26 cellular contexts compared by ENCODE assay signal in genomic region chr6:33774774-33775173, GRCh38. TPM values are rescaled to one million over a fixed set of nuclear protein-coding genes. Genes with fewer than 3 reads are reported as not detected.
DNase-seq lines count a peak whose midpoint lies in the region; ATAC-seq, FAIRE-seq and TF ChIP-seq lines count a peak whose summit lies in the region.
"Had no signal": no experiment of that assay in that cellular context is flagged by ENCODE, and none has a peak within 500 bp of the region (broad histone marks: within the 10 kb centered on the region; RNA-seq: fewer than 3 reads in every experiment).

No MANE protein-coding gene starts in this region.

- intact Hi-C loops in HepG2 (cut with micrococcal nuclease; ENCODE audit: unreplicated experiment) (no loop called here), right lobe of liver (cut with DNase I) (loop anchor here (5.0 kb wide), 2 partner anchors 253 to 378 kb away; no protein-coding TSS in a partner anchor), GM12878 (cut with micrococcal nuclease; ENCODE audit: unreplicated experiment) (no loop called here), MCF 10A (cut with micrococcal nuclease) (no loop called here)

- peak overlapping the region; percentile 67 for H3K27ac Mint-ChIP-seq in neural crest cell (ENCODE audit: unreplicated experiment)
- H3K27ac Mint-ChIP-seq in activated CD8-positive, alpha-beta memory T cell treated with anti-CD3 and anti-CD28 coated beads, Interleukin-2, amount 10 ng/mL, durations not matched to agents 7 days and 5 days: no peak overlapping the region
- no peak overlapping the region for H3K27ac Mint-ChIP-seq in MCF 10A (ENCODE audit: low read depth, unreplicated experiment)
- H3K27ac Mint-ChIP-seq: CD4-positive, alpha-beta T cell; CD8-positive, alpha-beta memory T cell; GM23338 had no signal

- ATAC-seq in HepG2 (no peak), right lobe of liver (no peak), GM12878 (no peak)
- ATAC-seq in activated CD8-positive, alpha-beta memory T cell treated with anti-CD3 and anti-CD28 coated beads, Interleukin-2, amount 10 ng/mL, durations not matched to agents 7 days and 5 days: no peak
- ATAC-seq: A549, GM23338 had no signal

- DNase-seq in HepG2 (ENCODE audit: low spot score) (no peak), right lobe of liver (no peak), GM12878 (ENCODE audit: low read depth, low spot score) (no peak), neural crest cell (ENCODE audit: low read depth, low spot score) (no peak), MCF 10A (ENCODE audit: unreplicated experiment) (no peak), kidney tubule cell (ENCODE audit: low spot score) (no peak)
- no peak for DNase-seq in activated CD8-positive, alpha-beta memory T cell treated with anti-CD3 and anti-CD28 coated beads, Interleukin-2, amount 10 ng/mL, durations not matched to agents 7 days and 5 days
- DNase-seq: 8988T; ACHN; AML-193; BE2C; CD4-positive, alpha-beta T cell; CD8-positive, alpha-beta memory T cell; DMS 273 treated with DMSO at 0.1 percent for 48 hours; DMS79; EL; GDM1 had no signal

- H3K36me3 ChIP-seq in HepG2 (replicated peaks in 1 of 2; ENCODE audit: control insufficient read depth in 1 of 2, insufficient read depth in 2 of 2, low read length in 2 of 2) (peaks cover 43 to 70% of the 10 kb centered on the region in 2 experiments), right lobe of liver (peaks cover 29 to 59% (median 42%) of the 10 kb centered on the region in 4 donors), GM12878 (ENCODE audit: control insufficient read depth in 2 of 2, insufficient read depth in 2 of 2, low read length in 1 of 2) (peaks cover 7 to 24% of the 10 kb centered on the region in 2 experiments)

- H3K27ac ChIP-seq in HepG2 (ENCODE audit: extremely low read length, insufficient read depth, low read length): no peak overlapping the region
- H3K27ac ChIP-seq in right lobe of liver: no peak overlapping the region
- H3K27ac ChIP-seq in GM12878 (ENCODE audit: control insufficient read depth, insufficient read depth): no peak overlapping the region
- H3K27ac ChIP-seq: A549; BLaER1 treated with 17β-estradiol and CSF1 and Interleukin-3, amounts not matched to agents 10 nM and 100 nM had no signal

- H3K36me3 Mint-ChIP-seq in neural crest cell (ENCODE audit: low read depth): peaks cover 14% of the 10 kb centered on the region
- H3K36me3 Mint-ChIP-seq in activated CD8-positive, alpha-beta memory T cell treated with anti-CD3 and anti-CD28 coated beads, Interleukin-2, amount 10 ng/mL, durations not matched to agents 7 days and 5 days: peaks cover 45% of the 10 kb centered on the region
- peaks cover 60% of the 10 kb centered on the region for H3K36me3 Mint-ChIP-seq in MCF 10A (ENCODE audit: insufficient read depth, unreplicated experiment)

- BruUV-seq in HepG2 (replicated peaks; lab: Mats Ljungman, UMichigan) (no TSS peak), GM12878 (replicated peaks; lab: Mats Ljungman, UMichigan) (no TSS peak), MCF 10A (replicated peaks; lab: Mats Ljungman, UMichigan) (no TSS peak)

- no peaks in the 10 kb centered on the region for H3K27me3 Mint-ChIP-seq in neural crest cell (ENCODE audit: low read depth)
- H3K27me3 Mint-ChIP-seq in activated CD8-positive, alpha-beta memory T cell treated with anti-CD3 and anti-CD28 coated beads, Interleukin-2, amount 10 ng/mL, durations not matched to agents 7 days and 5 days: peaks cover 3% of the 10 kb centered on the region
- no peaks in the 10 kb centered on the region for H3K27me3 Mint-ChIP-seq in MCF 10A (ENCODE audit: insufficient read depth, unreplicated experiment)
- H3K27me3 Mint-ChIP-seq: CD4-positive, alpha-beta T cell; CD8-positive, alpha-beta memory T cell had no signal

- RAD21 ChIA-PET in GM12878 (lab: Charles Lee; ENCODE audit: unreplicated experiment): no interaction called here

- SMC1A ChIA-PET in GM12878 (lab: Charles Lee; ENCODE audit: uncharacterized antibody, unreplicated experiment): no interaction called here

- H3K9ac ChIP-seq in HepG2 (ENCODE audit: insufficient read depth, low read depth, low read length): no peak overlapping the region
- no peak overlapping the region for H3K9ac ChIP-seq in GM12878 (ENCODE audit: control insufficient read depth, insufficient read depth, low read length)
- H3K9ac ChIP-seq: BLaER1 treated with 17β-estradiol and CSF1 and Interleukin-3, amounts not matched to agents 10 nM and 100 nM had no signal

- FAIRE-seq in HepG2 (lab: Jason Lieb, UNC) (no peak), GM12878 (lab: Jason Lieb, UNC) (no peak)
- FAIRE-seq: A549, D721Med, GM12891, GM18507 had no signal

- TF ChIP-seq RAD21 in HepG2 (CRISPR knock-in tag; IDR thresholded peaks at IDR 0.05) (no peak), GM12878 (IDR thresholded peaks at IDR 0.05; ENCODE audit: insufficient read depth, low read depth, low read length) (no peak)

- no peaks in the 10 kb centered on the region; the same call in 1 of the 2 replicates for H4K20me1 ChIP-seq in HepG2 (ENCODE audit: insufficient read depth, low read length)
- H4K20me1 ChIP-seq in GM12878 (ENCODE audit: control insufficient read depth, insufficient read depth): no peaks in the 10 kb centered on the region

- POLR2A ChIA-PET in HepG2 (lab: Yijun Ruan, JAX) (no interaction called here), GM12878 (lab: Charles Lee) (no interaction called here), MCF 10A (lab: Yijun Ruan, JAX) (no interaction called here)

- in situ Hi-C loops in HepG2 (cut with HindIII; ENCODE audit: extremely low pct_ligation_motif_present, low pct_unique_long_range_greater_than_20kb) (no loop called here), GM12878 (cut with MboI) (no loop called here)

- CTCF ChIA-PET in HepG2 (lab: Yijun Ruan, JAX; ENCODE audit: low intra/inter-chr PET ratio, low total read pairs): no interaction called here
- CTCF ChIA-PET in GM12878 (lab: Yijun Ruan, JAX): no interaction called here
- CTCF ChIA-PET in activated CD8-positive, alpha-beta memory T cell treated with anti-CD3 and anti-CD28 coated beads, Interleukin-2, amount 10 ng/mL, durations not matched to agents 7 days and 5 days (lab: Charles Lee): interaction anchor here (1.2 to 10.1 kb wide), 2 partner anchors 10 to 253 kb away, joined by 3 to 192 read pairs; no protein-coding TSS in a partner anchor
- CTCF ChIA-PET in MCF 10A (lab: Yijun Ruan, JAX): no interaction called here

- no peak overlapping the region for H3K4me3 ChIP-seq in HepG2 (replicated peaks in 1 of 3; ENCODE audit: insufficient read depth in 1 of 3, low read depth in 2 of 3, low read length in 3 of 3)
- H3K4me3 ChIP-seq in right lobe of liver: no peak overlapping the region
- H3K4me3 ChIP-seq in GM12878: no peak overlapping the region
- H3K4me3 ChIP-seq: A549; BLaER1 treated with 17β-estradiol and CSF1 and Interleukin-3, amounts not matched to agents 10 nM and 100 nM; GM23338; HAP-1 had no signal

- H3K9me3 ChIP-seq in HepG2 (ENCODE audit: low read length): no peaks in the 10 kb centered on the region
- H3K9me3 ChIP-seq in right lobe of liver: no peaks in the 10 kb centered on the region
- no peaks in the 10 kb centered on the region for H3K9me3 ChIP-seq in GM12878 (replicated peaks; ENCODE audit: control insufficient read depth, insufficient read depth, low read length)
- H3K9me3 ChIP-seq: A549; BE2C; BLaER1 treated with 17β-estradiol and CSF1 and Interleukin-3, amounts not matched to agents 10 nM and 100 nM; HAP-1 had no signal

- no peaks in the 10 kb centered on the region for H3K79me2 ChIP-seq in HepG2 (ENCODE audit: insufficient read depth, low read length)
- no peaks in the 10 kb centered on the region for H3K79me2 ChIP-seq in GM12878 (ENCODE audit: control insufficient read depth, insufficient read depth, low read length)

- 100% methylated on average over 3 of the region's 3 CpGs for WGBS in HepG2 (ENCODE audit: low lambda C conversion rate)
- WGBS in right lobe of liver (ENCODE audit: insufficient coverage, low coverage, low lambda C conversion rate, missing lambda C conversion rate): 100% methylated on average over 3 of the region's 3 CpGs
- WGBS in GM12878 (ENCODE audit: insufficient coverage, insufficient replicate concordance, low lambda C conversion rate, missing lambda C conversion rate): 100% methylated on average over 3 of the region's 3 CpGs

- H3K4me3 Mint-ChIP-seq in neural crest cell: no peak overlapping the region
- no peak overlapping the region for H3K4me3 Mint-ChIP-seq in activated CD8-positive, alpha-beta memory T cell treated with anti-CD3 and anti-CD28 coated beads, Interleukin-2, amount 10 ng/mL, durations not matched to agents 7 days and 5 days
- H3K4me3 Mint-ChIP-seq in MCF 10A (ENCODE audit: unreplicated experiment): no peak overlapping the region
- H3K4me3 Mint-ChIP-seq: CD14-positive monocyte; CD4-positive, alpha-beta T cell; CD8-positive, alpha-beta memory T cell; GM23338 had no signal

- H2AFZ ChIP-seq in HepG2 (ENCODE audit: low read length) (no peak overlapping the region), GM12878 (ENCODE audit: control insufficient read depth, low read depth, low read length) (no peak overlapping the region)
- H2AFZ ChIP-seq: GM23338 had no signal

- H3K4me2 ChIP-seq in HepG2 (ENCODE audit: low read depth, low read length) (no peak overlapping the region), GM12878 (ENCODE audit: control insufficient read depth, insufficient read depth) (no peak overlapping the region)
- H3K4me2 ChIP-seq: A549; BLaER1 treated with 17β-estradiol and CSF1 and Interleukin-3, amounts not matched to agents 10 nM and 100 nM; GM23338 had no signal

- no peak for TF ChIP-seq POLR2A in HepG2 (IDR thresholded peaks at IDR 0.05; ENCODE audit: insufficient read depth in 1 of 2, low read depth in 2 of 2, low read length in 2 of 2)
- no peak for TF ChIP-seq POLR2A in right lobe of liver (IDR thresholded peaks at IDR 0.05)
- no peak for TF ChIP-seq POLR2A in GM12878 (IDR thresholded peaks at IDR 0.05; ENCODE audit: low read depth, low read length)

- no peaks in the 10 kb centered on the region for H3K4me1 ChIP-seq in HepG2 (ENCODE audit: insufficient read depth, low read length)
- peaks cover 0 to 3% (median 0%) of the 10 kb centered on the region in 4 donors for H3K4me1 ChIP-seq in right lobe of liver
- H3K4me1 ChIP-seq in GM12878 (ENCODE audit: control insufficient read depth, insufficient read depth, low read length): no peaks in the 10 kb centered on the region

- no peak for TF ChIP-seq CTCF in HepG2 (CRISPR knock-in tag; IDR thresholded peaks at IDR 0.05)
- TF ChIP-seq CTCF in right lobe of liver (IDR thresholded peaks at IDR 0.05): no peak
- TF ChIP-seq CTCF in GM12878 (IDR thresholded peaks at IDR 0.05 in 2 of 3, conservative IDR thresholded peaks at IDR 0.05 in 1 of 3; ENCODE audit: control insufficient read depth in 2 of 3, extremely low read depth in 1 of 3, insufficient read depth in 1 of 3, low read depth in 3 of 3, low read length in 3 of 3): no peak
- no peak for TF ChIP-seq CTCF in neural crest cell (conservative IDR thresholded peaks at IDR 0.05)
- no peak for TF ChIP-seq CTCF in MCF 10A (IDR thresholded peaks at IDR 0.05; ENCODE audit: unreplicated experiment)

- H3K27me3 ChIP-seq in HepG2 (ENCODE audit: control insufficient read depth in 1 of 2, insufficient read depth in 2 of 2, low read length in 2 of 2) (no peaks in the 10 kb centered on the region), right lobe of liver (no peaks in the 10 kb centered on the region), GM12878 (replicated peaks in 1 of 2; ENCODE audit: control insufficient read depth in 2 of 2, insufficient read depth in 2 of 2, low read length in 1 of 2) (no peaks in the 10 kb centered on the region)
- H3K27me3 ChIP-seq: BE2C; BLaER1 treated with 17β-estradiol and CSF1 and Interleukin-3, amounts not matched to agents 10 nM and 100 nM had no signal

- TF ChIP-seq EP300 in HepG2 (IDR thresholded peaks at IDR 0.05; ENCODE audit: low read depth in 2 of 2, low read length in 2 of 2) (no peak), HepG2 (CRISPR knock-in tag; IDR thresholded peaks at IDR 0.05; ENCODE audit: borderline replicate concordance) (no peak), GM12878 (IDR thresholded peaks at IDR 0.05; ENCODE audit: borderline replicate concordance in 1 of 2, control insufficient read depth in 1 of 2, low read depth in 2 of 2, low read length in 2 of 2) (no peak)

- H3K9me3 Mint-ChIP-seq in neural crest cell (no peaks in the 10 kb centered on the region), MCF 10A (ENCODE audit: unreplicated experiment) (no peaks in the 10 kb centered on the region)
- no peaks in the 10 kb centered on the region for H3K9me3 Mint-ChIP-seq in activated CD8-positive, alpha-beta memory T cell treated with anti-CD3 and anti-CD28 coated beads, Interleukin-2, amount 10 ng/mL, durations not matched to agents 7 days and 5 days (ENCODE audit: low read depth)
- H3K9me3 Mint-ChIP-seq: CD14-positive monocyte; CD4-positive, alpha-beta T cell; CD8-positive, alpha-beta memory T cell; GM23338 had no signal

- H3K4me1 Mint-ChIP-seq in neural crest cell (peaks cover 25% of the 10 kb centered on the region), MCF 10A (ENCODE audit: insufficient read depth, unreplicated experiment) (no peaks in the 10 kb centered on the region)
- peaks cover 10% of the 10 kb centered on the region for H3K4me1 Mint-ChIP-seq in activated CD8-positive, alpha-beta memory T cell treated with anti-CD3 and anti-CD28 coated beads, Interleukin-2, amount 10 ng/mL, durations not matched to agents 7 days and 5 days

RNA-seq across cellular contexts. Expression of gene LEMD2, which starts 14.2 kb away (rescaled TPM):
- total RNA-seq in HepG2 (2016; rRNA removed; fragmentation: Illumina TruSeq; extraction: Trizol) (17.9 and 45.2 TPM in 2 replicates), right lobe of liver (10 to 100 TPM; 17.8 to 28.0 (median 21.8) TPM), GM12878 (2014; rRNA removed) (25.8 and 26.5 TPM in 2 replicates), GM12878 (2014; rRNA removed; fragmentation: Illumina TruSeq; extraction: Trizol) (23.0 and 25.8 TPM in 2 replicates), GM12878 (2021) (30.4 and 35.2 TPM in 2 replicates), neural crest cell (63.6 and 71.1 TPM in 2 replicates), MCF 10A (2022) (70.5 and 79.2 TPM in 2 replicates)
- 14.2 and 15.8 TPM in 2 replicates for total RNA-seq in HepG2 (2016; cell fraction: cytosol; rRNA removed; fragmentation: Illumina TruSeq; extraction: Trizol; ENCODE audit: low read depth)
- 16.3 and 48.1 TPM in 2 replicates for total RNA-seq in HepG2 (2016; cell fraction: insoluble cytoplasmic fraction; rRNA removed; fragmentation: Illumina TruSeq; extraction: Trizol)
- total RNA-seq in HepG2 (2016; cell fraction: membrane; rRNA removed; fragmentation: Illumina TruSeq; extraction: Trizol): 19.9 and 22.2 TPM in 2 replicates
- total RNA-seq in HepG2 (2016; cell fraction: nucleus; rRNA removed; fragmentation: Illumina TruSeq; extraction: Trizol): 44.0 and 55.5 TPM in 2 replicates
- polyA plus RNA-seq in HepG2 (2011; rRNA removed) (62.9 and 76.2 TPM in 2 replicates), GM12878 (2011; rRNA removed) (47.1 and 50.1 TPM in 2 replicates), GM12878 (2014; fragmentation: Illumina TruSeq; extraction: Trizol) (13.5 and 22.6 TPM in 2 replicates), GM12878 (2014; fragmentation: Nextera tagmentation; extraction: Ambion mirVana) (1 to 10 TPM in 1 of 2 experiments, under 1 TPM in 1; 0.45 to 1.2 TPM), GM12878 (2014; rRNA removed) (30.0 and 33.8 TPM in 2 replicates), GM12878 (2016; fragmentation: Nextera tagmentation; extraction: Ambion mirVana) (10 to 100 TPM in 1 of 2 experiments, 1 to 10 TPM in 1; 5.9 to 14.0 TPM)
- polyA plus RNA-seq in HepG2 (2011; cell fraction: cytosol; rRNA removed): 45.0 and 49.7 TPM in 2 replicates
- 115 and 140 TPM in 2 replicates for polyA plus RNA-seq in HepG2 (2011; cell fraction: nucleus; rRNA removed)
- polyA plus RNA-seq in HepG2 (2012): 46.9 and 65.3 TPM in 2 replicates
- polyA plus RNA-seq in HepG2 (2016; cell fraction: cytosol; fragmentation: Illumina TruSeq; extraction: Trizol; ENCODE audit: low read depth): 6.6 and 7.4 TPM in 2 replicates
- 14.0 and 18.6 TPM in 2 replicates for polyA plus RNA-seq in HepG2 (2016; cell fraction: insoluble cytoplasmic fraction; fragmentation: Illumina TruSeq; extraction: Trizol; ENCODE audit: low read depth)
- 12.6 and 12.8 TPM in 2 replicates for polyA plus RNA-seq in HepG2 (2016; cell fraction: membrane; fragmentation: Illumina TruSeq; extraction: Trizol; ENCODE audit: low read depth)
- 87.5 and 97.1 TPM in 2 replicates for polyA plus RNA-seq in HepG2 (2016; cell fraction: nucleus; fragmentation: Illumina TruSeq; extraction: Trizol; ENCODE audit: insufficient read depth, low read depth)
- 43.4 and 90.0 TPM in 2 replicates for polyA minus RNA-seq in HepG2 (2011; rRNA and poly(A)+ RNA removed; ENCODE audit: low replicate concordance)
- 30.7 and 35.8 TPM in 2 replicates for polyA minus RNA-seq in HepG2 (2011; cell fraction: cytosol; rRNA and poly(A)+ RNA removed)
- polyA minus RNA-seq in HepG2 (2011; cell fraction: nucleus; rRNA and poly(A)+ RNA removed): 80.9 and 103 TPM in 2 replicates
- 70.2 and 77.1 TPM in 2 replicates for total RNA-seq in GM12878 (2013; cell fraction: nucleolus; rRNA removed)
- 15.5 TPM for polyA plus RNA-seq in GM12878 (2011; ENCODE audit: low read depth)
- polyA plus RNA-seq in GM12878 (2011; cell fraction: cytosol; rRNA removed): 29.2 and 32.0 TPM in 2 replicates
- polyA plus RNA-seq in GM12878 (2011; cell fraction: nucleus; rRNA removed): 125 and 133 TPM in 2 replicates
- polyA plus RNA-seq in GM12878 (2012): 24.8 and 24.9 TPM in 2 replicates
- polyA minus RNA-seq in GM12878 (2011; rRNA and poly(A)+ RNA removed): 20.0 and 35.0 TPM in 2 replicates
- polyA minus RNA-seq in GM12878 (2011; cell fraction: cytosol; rRNA and poly(A)+ RNA removed): 11.6 TPM in 2 replicates
- 51.3 and 64.4 TPM in 2 replicates for polyA minus RNA-seq in GM12878 (2011; cell fraction: nucleus; rRNA and poly(A)+ RNA removed)
- 10 to 100 TPM; 64.9 to 80.3 TPM for total RNA-seq in activated CD8-positive, alpha-beta memory T cell treated with anti-CD3 and anti-CD28 coated beads, Interleukin-2, amount 10 ng/mL, durations not matched to agents 7 days and 5 days

RNA-seq across cellular contexts. Expression of gene IP6K3, which starts 28.1 kb away (rescaled TPM):
- 0.11 and 0.44 TPM in 2 replicates for total RNA-seq in HepG2 (2016; rRNA removed; fragmentation: Illumina TruSeq; extraction: Trizol)
- total RNA-seq in HepG2 (2016; cell fraction: cytosol; rRNA removed; fragmentation: Illumina TruSeq; extraction: Trizol; ENCODE audit: low read depth): 0.18 and 0.40 TPM in 2 replicates
- total RNA-seq in HepG2 (2016; cell fraction: insoluble cytoplasmic fraction; rRNA removed; fragmentation: Illumina TruSeq; extraction: Trizol): 0.28 and 0.52 TPM in 2 replicates
- 0.17 TPM in 1 of 2 replicates, not detected in the other for total RNA-seq in HepG2 (2016; cell fraction: membrane; rRNA removed; fragmentation: Illumina TruSeq; extraction: Trizol)
- 0.53 TPM in 2 replicates for total RNA-seq in HepG2 (2016; cell fraction: nucleus; rRNA removed; fragmentation: Illumina TruSeq; extraction: Trizol)
- 0.18 and 0.48 TPM in 2 replicates for polyA plus RNA-seq in HepG2 (2011; rRNA removed)
- polyA plus RNA-seq in HepG2 (2011; cell fraction: cytosol; rRNA removed): 0.16 and 0.22 TPM in 2 replicates
- polyA plus RNA-seq in HepG2 (2011; cell fraction: nucleus; rRNA removed): 0.63 and 0.76 TPM in 2 replicates
- 0.13 TPM in 1 of 2 replicates, not detected in the other for polyA plus RNA-seq in HepG2 (2012)
- polyA plus RNA-seq in HepG2 (2016; cell fraction: cytosol; fragmentation: Illumina TruSeq; extraction: Trizol; ENCODE audit: low read depth): 0.20 and 0.21 TPM in 2 replicates
- 0.20 and 0.22 TPM in 2 replicates for polyA plus RNA-seq in HepG2 (2016; cell fraction: insoluble cytoplasmic fraction; fragmentation: Illumina TruSeq; extraction: Trizol; ENCODE audit: low read depth)
- polyA plus RNA-seq in HepG2 (2016; cell fraction: membrane; fragmentation: Illumina TruSeq; extraction: Trizol; ENCODE audit: low read depth): 0.86 TPM in 1 of 2 replicates, not detected in the other
- 0.40 and 0.75 TPM in 2 replicates for polyA plus RNA-seq in HepG2 (2016; cell fraction: nucleus; fragmentation: Illumina TruSeq; extraction: Trizol; ENCODE audit: insufficient read depth, low read depth)
- 0.18 TPM in 1 of 2 replicates, not detected in the other for polyA minus RNA-seq in HepG2 (2011; rRNA and poly(A)+ RNA removed; ENCODE audit: low replicate concordance)
- 0.30 TPM in 1 of 2 replicates, not detected in the other for polyA minus RNA-seq in HepG2 (2011; cell fraction: cytosol; rRNA and poly(A)+ RNA removed)
- 0.62 TPM in 1 of 2 replicates, not detected in the other for polyA minus RNA-seq in HepG2 (2011; cell fraction: nucleus; rRNA and poly(A)+ RNA removed)
- total RNA-seq in right lobe of liver: 10 to 100 TPM in 3 of 6 experiments, 1 to 10 TPM in 3; 4.8 to 28.0 (median 9.7) TPM
- total RNA-seq in GM12878 (2013; cell fraction: nucleolus; rRNA removed): not detected in 2 replicates
- total RNA-seq in GM12878 (2014; rRNA removed): not detected in 2 replicates
- total RNA-seq in GM12878 (2014; rRNA removed; fragmentation: Illumina TruSeq; extraction: Trizol): not detected in 2 replicates
- total RNA-seq in GM12878 (2021): not detected in 2 replicates
- polyA plus RNA-seq in GM12878 (2011; ENCODE audit: low read depth): not detected
- 0.15 TPM in 1 of 2 replicates, not detected in the other for polyA plus RNA-seq in GM12878 (2011; rRNA removed)
- 0.01 TPM in 1 of 2 replicates, not detected in the other for polyA plus RNA-seq in GM12878 (2011; cell fraction: cytosol; rRNA removed)
- polyA plus RNA-seq in GM12878 (2011; cell fraction: nucleus; rRNA removed): not detected in 2 replicates
- polyA plus RNA-seq in GM12878 (2012): not detected in 2 replicates
- not detected in 2 replicates for polyA plus RNA-seq in GM12878 (2014; fragmentation: Illumina TruSeq; extraction: Trizol)
- under 1 TPM in 1 of 2 experiments, not detected in 1; 0.02 TPM for polyA plus RNA-seq in GM12878 (2014; fragmentation: Nextera tagmentation; extraction: Ambion mirVana)
- not detected in 2 replicates for polyA plus RNA-seq in GM12878 (2014; rRNA removed)
- under 1 TPM in 1 of 2 experiments, not detected in 1; 0.09 TPM for polyA plus RNA-seq in GM12878 (2016; fragmentation: Nextera tagmentation; extraction: Ambion mirVana)
- polyA minus RNA-seq in GM12878 (2011; rRNA and poly(A)+ RNA removed): not detected in 2 replicates
- polyA minus RNA-seq in GM12878 (2011; cell fraction: cytosol; rRNA and poly(A)+ RNA removed): not detected in 2 replicates
- not detected in 2 replicates for polyA minus RNA-seq in GM12878 (2011; cell fraction: nucleus; rRNA and poly(A)+ RNA removed)
- total RNA-seq in neural crest cell: 0.72 and 0.89 TPM in 2 replicates
- total RNA-seq in activated CD8-positive, alpha-beta memory T cell treated with anti-CD3 and anti-CD28 coated beads, Interleukin-2, amount 10 ng/mL, durations not matched to agents 7 days and 5 days: not detected
- total RNA-seq in MCF 10A (2022): 0.25 and 1.7 TPM in 2 replicates
- total RNA-seq: CD4-positive, alpha-beta T cell; CD8-positive, alpha-beta memory T cell had no signal
- polyA plus RNA-seq: CD14-positive monocyte; CD8-positive, alpha-beta memory T cell had no signal

RNA-seq across cellular contexts. Expression of gene MLN, which starts 29.0 kb away (rescaled TPM):
- not detected in 2 replicates for total RNA-seq in HepG2 (2016; rRNA removed; fragmentation: Illumina TruSeq; extraction: Trizol)
- total RNA-seq in HepG2 (2016; cell fraction: cytosol; rRNA removed; fragmentation: Illumina TruSeq; extraction: Trizol; ENCODE audit: low read depth): not detected in 2 replicates
- not detected in 2 replicates for total RNA-seq in HepG2 (2016; cell fraction: insoluble cytoplasmic fraction; rRNA removed; fragmentation: Illumina TruSeq; extraction: Trizol)
- total RNA-seq in HepG2 (2016; cell fraction: membrane; rRNA removed; fragmentation: Illumina TruSeq; extraction: Trizol): not detected in 2 replicates
- not detected in 2 replicates for total RNA-seq in HepG2 (2016; cell fraction: nucleus; rRNA removed; fragmentation: Illumina TruSeq; extraction: Trizol)
- not detected in 2 replicates for polyA plus RNA-seq in HepG2 (2011; rRNA removed)
- polyA plus RNA-seq in HepG2 (2011; cell fraction: cytosol; rRNA removed): not detected in 2 replicates
- polyA plus RNA-seq in HepG2 (2011; cell fraction: nucleus; rRNA removed): not detected in 2 replicates
- not detected in 2 replicates for polyA plus RNA-seq in HepG2 (2012)
- not detected in 2 replicates for polyA plus RNA-seq in HepG2 (2016; cell fraction: cytosol; fragmentation: Illumina TruSeq; extraction: Trizol; ENCODE audit: low read depth)
- polyA plus RNA-seq in HepG2 (2016; cell fraction: insoluble cytoplasmic fraction; fragmentation: Illumina TruSeq; extraction: Trizol; ENCODE audit: low read depth): not detected in 2 replicates
- polyA plus RNA-seq in HepG2 (2016; cell fraction: membrane; fragmentation: Illumina TruSeq; extraction: Trizol; ENCODE audit: low read depth): not detected in 2 replicates
- not detected in 2 replicates for polyA plus RNA-seq in HepG2 (2016; cell fraction: nucleus; fragmentation: Illumina TruSeq; extraction: Trizol; ENCODE audit: insufficient read depth, low read depth)
- not detected in 2 replicates for polyA minus RNA-seq in HepG2 (2011; rRNA and poly(A)+ RNA removed; ENCODE audit: low replicate concordance)
- not detected in 2 replicates for polyA minus RNA-seq in HepG2 (2011; cell fraction: cytosol; rRNA and poly(A)+ RNA removed)
- not detected in 2 replicates for polyA minus RNA-seq in HepG2 (2011; cell fraction: nucleus; rRNA and poly(A)+ RNA removed)
- total RNA-seq in right lobe of liver: not detected
- not detected in 2 replicates for total RNA-seq in GM12878 (2013; cell fraction: nucleolus; rRNA removed)
- total RNA-seq in GM12878 (2014; rRNA removed): not detected in 2 replicates
- total RNA-seq in GM12878 (2014; rRNA removed; fragmentation: Illumina TruSeq; extraction: Trizol): not detected in 2 replicates
- total RNA-seq in GM12878 (2021): not detected in 2 replicates
- not detected for polyA plus RNA-seq in GM12878 (2011; ENCODE audit: low read depth)
- polyA plus RNA-seq in GM12878 (2011; rRNA removed): not detected in 2 replicates
- polyA plus RNA-seq in GM12878 (2011; cell fraction: cytosol; rRNA removed): not detected in 2 replicates
- not detected in 2 replicates for polyA plus RNA-seq in GM12878 (2011; cell fraction: nucleus; rRNA removed)
- not detected in 2 replicates for polyA plus RNA-seq in GM12878 (2012)
- not detected in 2 replicates for polyA plus RNA-seq in GM12878 (2014; fragmentation: Illumina TruSeq; extraction: Trizol)
- not detected for polyA plus RNA-seq in GM12878 (2014; fragmentation: Nextera tagmentation; extraction: Ambion mirVana)
- polyA plus RNA-seq in GM12878 (2014; rRNA removed): not detected in 2 replicates
- polyA plus RNA-seq in GM12878 (2016; fragmentation: Nextera tagmentation; extraction: Ambion mirVana): not detected
- polyA minus RNA-seq in GM12878 (2011; rRNA and poly(A)+ RNA removed): not detected in 2 replicates
- not detected in 2 replicates for polyA minus RNA-seq in GM12878 (2011; cell fraction: cytosol; rRNA and poly(A)+ RNA removed)
- polyA minus RNA-seq in GM12878 (2011; cell fraction: nucleus; rRNA and poly(A)+ RNA removed): not detected in 2 replicates
- total RNA-seq in neural crest cell: not detected in 2 replicates
- not detected for total RNA-seq in activated CD8-positive, alpha-beta memory T cell treated with anti-CD3 and anti-CD28 coated beads, Interleukin-2, amount 10 ng/mL, durations not matched to agents 7 days and 5 days
- not detected in 2 replicates for total RNA-seq in MCF 10A (2022)
- total RNA-seq: CD4-positive, alpha-beta T cell; CD8-positive, alpha-beta memory T cell; GM23338; H4 had no signal
- polyA plus RNA-seq: A549; CD14-positive monocyte; CD8-positive, alpha-beta memory T cell; GM23338 had no signal

Comparison
In these comparisons a context has a peak if more than half of its experiments do, and no peak if none do; other contexts are left out.
1. intact Hi-C loops: an anchor here in right lobe of liver (5.0 kb wide); none called in HepG2, GM12878 and MCF 10A.
2. Of the 75 proteins assayed by ChIP-seq in both HepG2 and GM12878: peak only in HepG2: none; only in GM12878: none; in both: ZNF24; in neither: 74.